8 cellular contexts compared by ENCODE assay signal in genomic region chr2:86439879-86440630, GRCh38. TPM values are rescaled to one million over a fixed set of nuclear protein-coding genes. Genes with fewer than 3 reads are reported as not detected.
A peak's percentile ranks its signal among the peaks of the same experiment; 100 is the strongest.
DNase-seq lines count a peak whose midpoint lies in the region; ATAC-seq, FAIRE-seq and TF ChIP-seq lines count a peak whose summit lies in the region.

No MANE protein-coding gene starts in this region.

- H3K9me3 ChIP-seq in endodermal cell (ENCODE audit: control insufficient read depth, low read length): peaks cover 31% of the 10 kb centered on the region
- peaks cover 39% of the 10 kb centered on the region for H3K9me3 ChIP-seq in psoas muscle

- H3K4me1 Mint-ChIP-seq in endodermal cell: peaks cover 14% of the 10 kb centered on the region

- H3K36me3 ChIP-seq in endodermal cell (ENCODE audit: control insufficient read depth, insufficient read depth, low read length) (no peaks in the 10 kb centered on the region), psoas muscle (ENCODE audit: insufficient read depth in 1 of 2, low read depth in 1 of 2) (peaks cover 7 to 19% of the 10 kb centered on the region in 2 donors)

- H3K27me3 ChIP-seq in endodermal cell (ENCODE audit: control insufficient read depth, insufficient read depth, low read length, poor library complexity, severe bottlenecking) (peaks cover 9% of the 10 kb centered on the region), psoas muscle (ENCODE audit: insufficient read depth in 3 of 3, low read length in 2 of 3) (no peaks in the 10 kb centered on the region)

- POLR2A ChIA-PET in RWPE1 (lab: Yijun Ruan, JAX; ENCODE audit: low non-redundant PET): no interaction called here

- H3K4me3 Mint-ChIP-seq in endodermal cell: peak overlapping the region; percentile 87

- intact Hi-C loops in psoas muscle (cut with DNase I): loop anchor here in 1 of 2 donors (2.0 kb wide), 1 partner anchor 43 kb away; no protein-coding TSS in a partner anchor

- H3K4me1 ChIP-seq in endodermal cell (ENCODE audit: control insufficient read depth, insufficient read depth, low read length) (no peaks in the 10 kb centered on the region), psoas muscle (peaks cover 24% of the 10 kb centered on the region)

- H3K36me3 Mint-ChIP-seq in endodermal cell (ENCODE audit: low read depth): peaks cover 17% of the 10 kb centered on the region

- CTCF ChIA-PET in RWPE1 (lab: Yijun Ruan, JAX): no interaction called here

- ATAC-seq in psoas muscle (no peak), HG02678 (IDR thresholded peaks at IDR 0.05; ENCODE audit: unreplicated experiment) (no peak)

- H3K27me3 Mint-ChIP-seq in endodermal cell (ENCODE audit: insufficient read depth): peaks cover 22% of the 10 kb centered on the region

- DNase-seq in RWPE1 (ENCODE audit: low spot score): no peak
- no peak for DNase-seq in endodermal cell
- DNase-seq in psoas muscle: no peak
- DNase-seq in central memory CD4-positive, alpha-beta T cell: no peak
- DNase-seq in foreskin fibroblast: no peak
- DNase-seq in GF-D8 (lab: John Stamatoyannopoulos, UW): no peak

- peaks cover 39% of the 10 kb centered on the region for H3K9me3 Mint-ChIP-seq in endodermal cell

- no peak overlapping the region for H3K9ac ChIP-seq in endodermal cell (ENCODE audit: extremely low read depth, low read length, poor library complexity, severe bottlenecking)

- FAIRE-seq in G401.6 (lab: Jason Lieb, UNC): peak; percentile 8

- peak overlapping the region; percentile 100 for H3K27ac Mint-ChIP-seq in endodermal cell

- H3K27ac ChIP-seq in RWPE1 (peak overlapping the region; percentile 98), endodermal cell (ENCODE audit: low read depth, low read length) (peak overlapping the region; percentile 100), psoas muscle (peak overlapping the region; percentile 97)

- TF ChIP-seq CTCF in RWPE1 (conservative IDR thresholded peaks at IDR 0.05; ENCODE audit: low read depth) (no peak), endodermal cell (conservative IDR thresholded peaks at IDR 0.05) (no peak), psoas muscle (IDR thresholded peaks at IDR 0.05) (no peak), foreskin fibroblast (IDR thresholded peaks at IDR 0.05; ENCODE audit: low read depth, low read length) (no peak)

- WGBS in endodermal cell (ENCODE audit: insufficient coverage in 1 of 2, insufficient read length in 1 of 2), 2 experiments: 93 to 100% methylated on average over 1 to 2 of the region's 3 CpGs
- WGBS in psoas muscle, 3 donors: 96 to 99% (median 97%) methylated on average over 3 of the region's 3 CpGs

- H3K4me3 ChIP-seq in endodermal cell (ENCODE audit: low read length) (peak overlapping the region; percentile 77), psoas muscle (peak overlapping the region; percentile 69), foreskin fibroblast (ENCODE audit: low read depth in 1 of 2, low read length in 2 of 2) (peak overlapping the region in 1 of 2 donors; percentile 0)

RNA-seq across cellular contexts. Expression of gene KDM3A, which starts 1.1 kb away (rescaled TPM):
- total RNA-seq in endodermal cell (10 to 100 TPM; 31.8 to 34.4 TPM), psoas muscle (10 to 100 TPM; 20.2 to 34.7 (median 27.4) TPM)
- polyA plus RNA-seq in endodermal cell (2013, experiment 1 of 2): 50.2 TPM
- polyA plus RNA-seq in endodermal cell (2013, experiment 2 of 2): 42.0 TPM
- polyA plus RNA-seq in psoas muscle: 10 to 100 TPM; 12.2 to 24.4 (median 15.0) TPM
